In genomic region chr2:16612490-16612889, GRCh38 we compare ENCODE assay signal across 25 cellular contexts.
"Had no signal": no experiment of that assay in that cellular context is flagged by ENCODE, and none has a peak within 500 bp of the region (broad histone marks: within the 10 kb centered on the region; RNA-seq: fewer than 3 reads in every experiment).

No MANE protein-coding gene starts in this region.

- ATAC-seq: heart left ventricle, left colon, left lung, natural killer cell, pancreas, right cardiac atrium, sciatic nerve had no signal

- H3K4me3 ChIP-seq: heart left ventricle, left lung, lung, pancreas, prostate gland, skin epidermis, suprapubic skin, thoracic aorta, tibial artery, uterus had no signal

- H3K36me3 ChIP-seq: pancreas, prostate gland, suprapubic skin, thoracic aorta, tibial artery, uterus had no signal

- DNase-seq: heart left ventricle; immature natural killer cell; kidney; left colon; left lung; mesenchymal stem cell; naive B cell; natural killer cell; nephron progenitor cell; pancreas; retina; right cardiac atrium; stimulated activated CD4-positive, alpha-beta T cell treated with anti-CD3 and anti-CD28 coated beads, Interleukin-12 subunit alpha, Interleukin-12 subunit beta, amount 100 ng/mL, for 4 hours; stimulated activated CD4-positive, alpha-beta T cell treated with anti-CD3 and anti-CD28 coated beads, Interleukin-15, amount 100 ng/mL, for 24 hours; stimulated activated CD4-positive, alpha-beta T cell treated with anti-CD3 and anti-CD28 coated beads, Interleukin-2, amount 100 ng/mL, for 24 hours; stimulated activated CD4-positive, alpha-beta T cell treated with anti-CD3 and anti-CD28 coated beads, Interleukin-4, amount 100 ng/mL, for 1 hour; stimulated activated naive CD4-positive, alpha-beta T cell; tibial artery; uterus had no signal

- H3K27ac ChIP-seq: heart left ventricle, left lung, pancreas, prostate gland, skin epidermis, suprapubic skin, thoracic aorta, tibial artery, uterus had no signal

- H3K9me3 ChIP-seq: heart left ventricle, left lung, pancreas, prostate gland, suprapubic skin, thoracic aorta, tibial artery, uterus had no signal

- H3K4me1 ChIP-seq: pancreas, uterus had no signal

- H3K27me3 ChIP-seq: heart left ventricle, left lung, pancreas, suprapubic skin, uterus had no signal
